In genomic region chr3:186286114-186286513, GRCh38 we compare ENCODE assay signal across 17 cellular contexts.
DNase-seq lines count a peak whose midpoint lies in the region; ATAC-seq, FAIRE-seq and TF ChIP-seq lines count a peak whose summit lies in the region.
"Had no signal": no experiment of that assay in that cellular context is flagged by ENCODE, and none has a peak within 500 bp of the region (broad histone marks: within the 10 kb centered on the region; RNA-seq: fewer than 3 reads in every experiment).

No MANE protein-coding gene starts in this region.

- H3K9me3 ChIP-seq in stomach = no peaks in the 10 kb centered on the region

- peaks cover 0 to 20% (median 13%) of the 10 kb centered on the region in 4 donors for H3K4me1 ChIP-seq in stomach

- FAIRE-seq in urothelium cell line (lab: Jason Lieb, UNC) = no peak

- H3K27me3 ChIP-seq in brain microvascular endothelial cell (replicated peaks) (no peaks in the 10 kb centered on the region), stomach (no peaks in the 10 kb centered on the region)

- no peak for TF ChIP-seq POLR2A in stomach (IDR thresholded peaks at IDR 0.05)

- intact Hi-C loops in stomach (cut with DNase I; ENCODE audit: low total_unique reads) = no loop called here

- TF ChIP-seq CTCF in brain microvascular endothelial cell (IDR thresholded peaks at IDR 0.05; ENCODE audit: low read depth, low read length, missing control alignments) (no peak), stomach (IDR thresholded peaks at IDR 0.05) (no peak)

- H3K36me3 ChIP-seq in brain microvascular endothelial cell (replicated peaks) (no peaks in the 10 kb centered on the region), stomach (peaks cover 0 to 11% (median 0%) of the 10 kb centered on the region in 4 donors)

- peak overlapping the region; percentile 32 for H3K27ac ChIP-seq in brain microvascular endothelial cell
- no peak overlapping the region for H3K27ac ChIP-seq in stomach
- H3K27ac ChIP-seq: SK-N-MC had no signal

- in situ Hi-C loops in brain microvascular endothelial cell (cut with HindIII; ENCODE audit: low pct_ligation_motif_present, low sequenced_read_pairs) = no loop called here

- no peak for ATAC-seq in activated CD4-positive, CD25-positive, alpha-beta regulatory T cell treated with anti-CD3 and anti-CD28 coated beads, Interleukin-2, amount 50 U/mL, for 24 hours
- ATAC-seq: PC-3, Right ventricle myocardium inferior had no signal

- 78 to 86% (median 85%) methylated on average over 5 of the region's 5 CpGs for WGBS in stomach, 5 donors

- peak; percentile 67 for DNase-seq in EH (ENCODE audit: low read depth)
- DNase-seq in LHCN-M2 (ENCODE audit: low read depth) = peak; percentile 34
- DNase-seq in brain microvascular endothelial cell = peak; percentile 72
- peak; percentile 45 for DNase-seq in iris pigment epithelial cell (ENCODE audit: low read depth)
- no peak for DNase-seq in stomach
- no peak for DNase-seq in urothelium cell line (ENCODE audit: low spot score)
- DNase-seq: CD4-positive, CD25-positive, alpha-beta regulatory T cell; DND-41; H9; NCI-H1092 treated with DMSO at 0.1 percent for 48 hours; NCI-H187; NCI-H446 treated with DMSO at 0.1 percent for 48 hours; NCI-H748 treated with DMSO at 0.1 percent for 48 hours; PC-3 had no signal

- no peak for TF ChIP-seq EP300 in stomach (IDR thresholded peaks at IDR 0.05)

- H3K4me3 ChIP-seq in brain microvascular endothelial cell (ENCODE audit: low read depth, low read length) (no peak overlapping the region), stomach (no peak overlapping the region)
- H3K4me3 ChIP-seq: SK-N-MC had no signal

Comparison
In these comparisons a context has a peak if more than half of its experiments do, and no peak if none do; other contexts are left out.
1. DNase-seq: peak in EH (single experiment), LHCN-M2 (single experiment), brain microvascular endothelial cell (single experiment) and iris pigment epithelial cell (single experiment); none in stomach (single experiment) and urothelium cell line (single experiment).